In genomic region chr1:54955359-54955758, GRCh38 we compare ENCODE assay signal across 1 cellular context.
A peak's percentile ranks its signal among the peaks of the same experiment; 100 is the strongest.
TF ChIP-seq lines count a peak whose summit lies in the region.

No MANE protein-coding gene starts in this region.

TF ChIP-seq in HCT116, 20 proteins besides CTCF, POLR2A, EP300 and RAD21:
- TF ChIP-seq SP1 (IDR thresholded peaks at IDR 0.05; ENCODE audit: low read depth) (peak; percentile 13; the same call in 1 of the 2 replicates), EZH2 (IDR thresholded peaks at IDR 0.05) (no peak), EZH2phosphoT487 (IDR thresholded peaks at IDR 0.05; ENCODE audit: borderline replicate concordance) (no peak), TCF7L2 (IDR thresholded peaks at IDR 0.05; ENCODE audit: borderline replicate concordance, extremely low read depth, insufficient read depth, insufficient read length) (no peak), ELF1 (IDR thresholded peaks at IDR 0.05; ENCODE audit: borderline replicate concordance, low read depth) (no peak), YY1 (IDR thresholded peaks at IDR 0.05; ENCODE audit: extremely low read depth, insufficient replicate concordance, low read depth, low read length) (no peak), CEBPB (IDR thresholded peaks at IDR 0.05; ENCODE audit: low read depth) (no peak), SRF (IDR thresholded peaks at IDR 0.05; ENCODE audit: low read depth) (no peak), POLR2AphosphoS5 (IDR thresholded peaks at IDR 0.05; ENCODE audit: low read depth, low read length) (no peak), JUND (IDR thresholded peaks at IDR 0.05) (peak; percentile 37; the same call in 1 of the 2 replicates), EGR1 (IDR thresholded peaks at IDR 0.05; ENCODE audit: low read depth) (no peak), FOSL1 (IDR thresholded peaks at IDR 0.05; ENCODE audit: low read depth) (no peak; the same call in 1 of the 2 replicates)
- TF ChIP-seq, protein P1, sequence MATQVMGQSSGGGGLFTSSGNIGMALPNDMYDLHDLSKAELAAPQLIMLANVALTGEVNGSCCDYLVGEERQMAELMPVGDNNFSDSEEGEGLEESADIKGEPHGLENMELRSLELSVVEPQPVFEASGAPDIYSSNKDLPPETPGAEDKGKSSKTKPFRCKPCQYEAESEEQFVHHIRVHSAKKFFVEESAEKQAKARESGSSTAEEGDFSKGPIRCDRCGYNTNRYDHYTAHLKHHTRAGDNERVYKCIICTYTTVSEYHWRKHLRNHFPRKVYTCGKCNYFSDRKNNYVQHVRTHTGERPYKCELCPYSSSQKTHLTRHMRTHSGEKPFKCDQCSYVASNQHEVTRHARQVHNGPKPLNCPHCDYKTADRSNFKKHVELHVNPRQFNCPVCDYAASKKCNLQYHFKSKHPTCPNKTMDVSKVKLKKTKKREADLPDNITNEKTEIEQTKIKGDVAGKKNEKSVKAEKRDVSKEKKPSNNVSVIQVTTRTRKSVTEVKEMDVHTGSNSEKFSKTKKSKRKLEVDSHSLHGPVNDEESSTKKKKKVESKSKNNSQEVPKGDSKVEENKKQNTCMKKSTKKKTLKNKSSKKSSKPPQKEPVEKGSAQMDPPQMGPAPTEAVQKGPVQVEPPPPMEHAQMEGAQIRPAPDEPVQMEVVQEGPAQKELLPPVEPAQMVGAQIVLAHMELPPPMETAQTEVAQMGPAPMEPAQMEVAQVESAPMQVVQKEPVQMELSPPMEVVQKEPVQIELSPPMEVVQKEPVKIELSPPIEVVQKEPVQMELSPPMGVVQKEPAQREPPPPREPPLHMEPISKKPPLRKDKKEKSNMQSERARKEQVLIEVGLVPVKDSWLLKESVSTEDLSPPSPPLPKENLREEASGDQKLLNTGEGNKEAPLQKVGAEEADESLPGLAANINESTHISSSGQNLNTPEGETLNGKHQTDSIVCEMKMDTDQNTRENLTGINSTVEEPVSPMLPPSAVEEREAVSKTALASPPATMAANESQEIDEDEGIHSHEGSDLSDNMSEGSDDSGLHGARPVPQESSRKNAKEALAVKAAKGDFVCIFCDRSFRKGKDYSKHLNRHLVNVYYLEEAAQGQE (IDR thresholded peaks at IDR 0.05; ENCODE audit: low read depth): no peak
- TF ChIP-seq, protein P2, sequence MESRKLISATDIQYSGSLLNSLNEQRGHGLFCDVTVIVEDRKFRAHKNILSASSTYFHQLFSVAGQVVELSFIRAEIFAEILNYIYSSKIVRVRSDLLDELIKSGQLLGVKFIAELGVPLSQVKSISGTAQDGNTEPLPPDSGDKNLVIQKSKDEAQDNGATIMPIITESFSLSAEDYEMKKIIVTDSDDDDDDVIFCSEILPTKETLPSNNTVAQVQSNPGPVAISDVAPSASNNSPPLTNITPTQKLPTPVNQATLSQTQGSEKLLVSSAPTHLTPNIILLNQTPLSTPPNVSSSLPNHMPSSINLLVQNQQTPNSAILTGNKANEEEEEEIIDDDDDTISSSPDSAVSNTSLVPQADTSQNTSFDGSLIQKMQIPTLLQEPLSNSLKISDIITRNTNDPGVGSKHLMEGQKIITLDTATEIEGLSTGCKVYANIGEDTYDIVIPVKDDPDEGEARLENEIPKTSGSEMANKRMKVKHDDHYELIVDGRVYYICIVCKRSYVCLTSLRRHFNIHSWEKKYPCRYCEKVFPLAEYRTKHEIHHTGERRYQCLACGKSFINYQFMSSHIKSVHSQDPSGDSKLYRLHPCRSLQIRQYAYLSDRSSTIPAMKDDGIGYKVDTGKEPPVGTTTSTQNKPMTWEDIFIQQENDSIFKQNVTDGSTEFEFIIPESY (IDR thresholded peaks at IDR 0.05; ENCODE audit: extremely low read depth, insufficient replicate concordance, low read length): no peak
